ENCODE assay signal across 9 cellular contexts in genomic region chr3:37907906-37908305, GRCh38. TPM values are rescaled to one million over a fixed set of nuclear protein-coding genes. Genes with fewer than 3 reads are reported as not detected.
DNase-seq lines count a peak whose midpoint lies in the region; ATAC-seq lines count a peak whose summit lies in the region.
"Had no signal": no experiment of that assay in that cellular context is flagged by ENCODE, and none has a peak within 500 bp of the region (broad histone marks: within the 10 kb centered on the region; RNA-seq: fewer than 3 reads in every experiment).

No MANE protein-coding gene starts in this region.

- CTCF ChIA-PET in activated CD4-positive, alpha-beta T cell treated with anti-CD3 and anti-CD28 coated beads, Interleukin-2, amount 10 ng/mL, durations not matched to agents 7 days and 5 days (lab: Charles Lee): no interaction called here

- peak; percentile 40 for DNase-seq in activated CD4-positive, alpha-beta T cell treated with anti-CD3 and anti-CD28 coated beads, Interleukin-2, amount 10 ng/mL, durations not matched to agents 7 days and 5 days
- DNase-seq in activated CD4-positive, alpha-beta T cell treated with anti-CD3 and anti-CD28 coated beads, Interleukin-2, amount 50 U/mL, for 48 hours: no peak
- DNase-seq in NCI-H345 treated with DMSO at 0.1 percent for 48 hours (lab: John Stamatoyannopoulos, UW; ENCODE audit: unreplicated experiment) (no peak), NCI-H2081 treated with DMSO at 0.1 percent for 48 hours (lab: John Stamatoyannopoulos, UW) (no peak)
- no peak for DNase-seq in activated CD8-positive, alpha-beta memory T cell treated with anti-CD3 and anti-CD28 coated beads, Interleukin-2, amount 50 U/mL, for 48 hours
- DNase-seq: NCI-H2171 treated with DMSO at 0.1 percent for 48 hours had no signal

- POLR2A ChIA-PET in activated CD4-positive, alpha-beta T cell treated with anti-CD3 and anti-CD28 coated beads, Interleukin-2, amount 10 ng/mL, durations not matched to agents 7 days and 5 days (lab: Charles Lee): no interaction called here

- H3K27ac Mint-ChIP-seq in activated CD4-positive, alpha-beta T cell treated with anti-CD3 and anti-CD28 coated beads, Interleukin-2, amount 10 ng/mL, durations not matched to agents 7 days and 5 days: peak overlapping the region; percentile 55
- H3K27ac Mint-ChIP-seq in activated T-helper 17 cell treated with anti-CD3 and anti-CD28 coated beads, Interleukin-2, amount 50 U/mL, for 72 hours: no peak overlapping the region
- no peak overlapping the region for H3K27ac Mint-ChIP-seq in stimulated activated naive CD8-positive, alpha-beta T cell treated with anti-CD3 and anti-CD28 coated beads, Interleukin-15, Interleukin-2, amounts not matched to agents 100 ng/mL and 50 ng/mL, for 24 hours

- peak overlapping the region; percentile 17 for H3K4me3 Mint-ChIP-seq in activated CD4-positive, alpha-beta T cell treated with anti-CD3 and anti-CD28 coated beads, Interleukin-2, amount 10 ng/mL, durations not matched to agents 7 days and 5 days
- H3K4me3 Mint-ChIP-seq in activated T-helper 17 cell treated with anti-CD3 and anti-CD28 coated beads, Interleukin-2, amount 50 U/mL, for 72 hours: peak overlapping the region; percentile 6
- peak overlapping the region; percentile 4 for H3K4me3 Mint-ChIP-seq in stimulated activated naive CD8-positive, alpha-beta T cell treated with anti-CD3 and anti-CD28 coated beads, Interleukin-15, Interleukin-2, amounts not matched to agents 100 ng/mL and 50 ng/mL, for 24 hours

- H3K27me3 Mint-ChIP-seq in activated CD4-positive, alpha-beta T cell treated with anti-CD3 and anti-CD28 coated beads, Interleukin-2, amount 10 ng/mL, durations not matched to agents 7 days and 5 days: no peaks in the 10 kb centered on the region
- H3K27me3 Mint-ChIP-seq in activated T-helper 17 cell treated with anti-CD3 and anti-CD28 coated beads, Interleukin-2, amount 50 U/mL, for 72 hours: no peaks in the 10 kb centered on the region
- no peaks in the 10 kb centered on the region for H3K27me3 Mint-ChIP-seq in stimulated activated naive CD8-positive, alpha-beta T cell treated with anti-CD3 and anti-CD28 coated beads, Interleukin-15, Interleukin-2, amounts not matched to agents 100 ng/mL and 50 ng/mL, for 24 hours

- peaks cover 44% of the 10 kb centered on the region for H3K4me1 Mint-ChIP-seq in activated CD4-positive, alpha-beta T cell treated with anti-CD3 and anti-CD28 coated beads, Interleukin-2, amount 10 ng/mL, durations not matched to agents 7 days and 5 days
- H3K4me1 Mint-ChIP-seq in activated T-helper 17 cell treated with anti-CD3 and anti-CD28 coated beads, Interleukin-2, amount 50 U/mL, for 72 hours: peaks cover 16% of the 10 kb centered on the region
- peaks cover 27% of the 10 kb centered on the region for H3K4me1 Mint-ChIP-seq in stimulated activated naive CD8-positive, alpha-beta T cell treated with anti-CD3 and anti-CD28 coated beads, Interleukin-15, Interleukin-2, amounts not matched to agents 100 ng/mL and 50 ng/mL, for 24 hours (ENCODE audit: low read depth)

- ATAC-seq in HG03039 (IDR thresholded peaks at IDR 0.05; ENCODE audit: unreplicated experiment): peak; percentile 94
- ATAC-seq in activated T-helper 17 cell treated with anti-CD3 and anti-CD28 coated beads, Interleukin-2, amount 50 U/mL, for 72 hours (replicated peaks): peak; percentile 71

- H3K36me3 Mint-ChIP-seq in activated CD4-positive, alpha-beta T cell treated with anti-CD3 and anti-CD28 coated beads, Interleukin-2, amount 10 ng/mL, durations not matched to agents 7 days and 5 days (ENCODE audit: low read depth): no peaks in the 10 kb centered on the region
- H3K36me3 Mint-ChIP-seq in activated T-helper 17 cell treated with anti-CD3 and anti-CD28 coated beads, Interleukin-2, amount 50 U/mL, for 72 hours (ENCODE audit: low read depth): no peaks in the 10 kb centered on the region
- H3K36me3 Mint-ChIP-seq in stimulated activated naive CD8-positive, alpha-beta T cell treated with anti-CD3 and anti-CD28 coated beads, Interleukin-15, Interleukin-2, amounts not matched to agents 100 ng/mL and 50 ng/mL, for 24 hours (ENCODE audit: low read depth): no peaks in the 10 kb centered on the region

- H3K9me3 Mint-ChIP-seq in activated CD4-positive, alpha-beta T cell treated with anti-CD3 and anti-CD28 coated beads, Interleukin-2, amount 10 ng/mL, durations not matched to agents 7 days and 5 days: no peaks in the 10 kb centered on the region
- H3K9me3 Mint-ChIP-seq in activated T-helper 17 cell treated with anti-CD3 and anti-CD28 coated beads, Interleukin-2, amount 50 U/mL, for 72 hours: no peaks in the 10 kb centered on the region
- H3K9me3 Mint-ChIP-seq in stimulated activated naive CD8-positive, alpha-beta T cell treated with anti-CD3 and anti-CD28 coated beads, Interleukin-15, Interleukin-2, amounts not matched to agents 100 ng/mL and 50 ng/mL, for 24 hours: no peaks in the 10 kb centered on the region

RNA-seq across cellular contexts. Expression of gene CTDSPL, which starts 46.2 kb away (rescaled TPM):
- total RNA-seq in activated CD4-positive, alpha-beta T cell treated with anti-CD3 and anti-CD28 coated beads, Interleukin-2, amount 10 ng/mL, durations not matched to agents 7 days and 5 days: 1 to 10 TPM; 4.6 to 4.7 TPM
- 1 to 10 TPM; 1.5 to 2.3 TPM for total RNA-seq in activated T-helper 17 cell treated with anti-CD3 and anti-CD28 coated beads, Interleukin-2, amount 50 U/mL, for 72 hours
